Comparison of ENCODE assay signal across 1 cellular context in genomic region chr12:117044790-117045174, GRCh38.
A peak's percentile ranks its signal among the peaks of the same experiment; 100 is the strongest.
TF ChIP-seq lines count a peak whose summit lies in the region.

No MANE protein-coding gene starts in this region.

TF ChIP-seq in HepG2, 621 proteins besides CTCF, POLR2A, EP300 and RAD21 (continued from another document):
- no peak for TF ChIP-seq ZNF24 (IDR thresholded peaks at IDR 0.05)
- TF ChIP-seq ZNF7 (CRISPR knock-in tag; IDR thresholded peaks at IDR 0.05): no peak
- TF ChIP-seq, protein P1, sequence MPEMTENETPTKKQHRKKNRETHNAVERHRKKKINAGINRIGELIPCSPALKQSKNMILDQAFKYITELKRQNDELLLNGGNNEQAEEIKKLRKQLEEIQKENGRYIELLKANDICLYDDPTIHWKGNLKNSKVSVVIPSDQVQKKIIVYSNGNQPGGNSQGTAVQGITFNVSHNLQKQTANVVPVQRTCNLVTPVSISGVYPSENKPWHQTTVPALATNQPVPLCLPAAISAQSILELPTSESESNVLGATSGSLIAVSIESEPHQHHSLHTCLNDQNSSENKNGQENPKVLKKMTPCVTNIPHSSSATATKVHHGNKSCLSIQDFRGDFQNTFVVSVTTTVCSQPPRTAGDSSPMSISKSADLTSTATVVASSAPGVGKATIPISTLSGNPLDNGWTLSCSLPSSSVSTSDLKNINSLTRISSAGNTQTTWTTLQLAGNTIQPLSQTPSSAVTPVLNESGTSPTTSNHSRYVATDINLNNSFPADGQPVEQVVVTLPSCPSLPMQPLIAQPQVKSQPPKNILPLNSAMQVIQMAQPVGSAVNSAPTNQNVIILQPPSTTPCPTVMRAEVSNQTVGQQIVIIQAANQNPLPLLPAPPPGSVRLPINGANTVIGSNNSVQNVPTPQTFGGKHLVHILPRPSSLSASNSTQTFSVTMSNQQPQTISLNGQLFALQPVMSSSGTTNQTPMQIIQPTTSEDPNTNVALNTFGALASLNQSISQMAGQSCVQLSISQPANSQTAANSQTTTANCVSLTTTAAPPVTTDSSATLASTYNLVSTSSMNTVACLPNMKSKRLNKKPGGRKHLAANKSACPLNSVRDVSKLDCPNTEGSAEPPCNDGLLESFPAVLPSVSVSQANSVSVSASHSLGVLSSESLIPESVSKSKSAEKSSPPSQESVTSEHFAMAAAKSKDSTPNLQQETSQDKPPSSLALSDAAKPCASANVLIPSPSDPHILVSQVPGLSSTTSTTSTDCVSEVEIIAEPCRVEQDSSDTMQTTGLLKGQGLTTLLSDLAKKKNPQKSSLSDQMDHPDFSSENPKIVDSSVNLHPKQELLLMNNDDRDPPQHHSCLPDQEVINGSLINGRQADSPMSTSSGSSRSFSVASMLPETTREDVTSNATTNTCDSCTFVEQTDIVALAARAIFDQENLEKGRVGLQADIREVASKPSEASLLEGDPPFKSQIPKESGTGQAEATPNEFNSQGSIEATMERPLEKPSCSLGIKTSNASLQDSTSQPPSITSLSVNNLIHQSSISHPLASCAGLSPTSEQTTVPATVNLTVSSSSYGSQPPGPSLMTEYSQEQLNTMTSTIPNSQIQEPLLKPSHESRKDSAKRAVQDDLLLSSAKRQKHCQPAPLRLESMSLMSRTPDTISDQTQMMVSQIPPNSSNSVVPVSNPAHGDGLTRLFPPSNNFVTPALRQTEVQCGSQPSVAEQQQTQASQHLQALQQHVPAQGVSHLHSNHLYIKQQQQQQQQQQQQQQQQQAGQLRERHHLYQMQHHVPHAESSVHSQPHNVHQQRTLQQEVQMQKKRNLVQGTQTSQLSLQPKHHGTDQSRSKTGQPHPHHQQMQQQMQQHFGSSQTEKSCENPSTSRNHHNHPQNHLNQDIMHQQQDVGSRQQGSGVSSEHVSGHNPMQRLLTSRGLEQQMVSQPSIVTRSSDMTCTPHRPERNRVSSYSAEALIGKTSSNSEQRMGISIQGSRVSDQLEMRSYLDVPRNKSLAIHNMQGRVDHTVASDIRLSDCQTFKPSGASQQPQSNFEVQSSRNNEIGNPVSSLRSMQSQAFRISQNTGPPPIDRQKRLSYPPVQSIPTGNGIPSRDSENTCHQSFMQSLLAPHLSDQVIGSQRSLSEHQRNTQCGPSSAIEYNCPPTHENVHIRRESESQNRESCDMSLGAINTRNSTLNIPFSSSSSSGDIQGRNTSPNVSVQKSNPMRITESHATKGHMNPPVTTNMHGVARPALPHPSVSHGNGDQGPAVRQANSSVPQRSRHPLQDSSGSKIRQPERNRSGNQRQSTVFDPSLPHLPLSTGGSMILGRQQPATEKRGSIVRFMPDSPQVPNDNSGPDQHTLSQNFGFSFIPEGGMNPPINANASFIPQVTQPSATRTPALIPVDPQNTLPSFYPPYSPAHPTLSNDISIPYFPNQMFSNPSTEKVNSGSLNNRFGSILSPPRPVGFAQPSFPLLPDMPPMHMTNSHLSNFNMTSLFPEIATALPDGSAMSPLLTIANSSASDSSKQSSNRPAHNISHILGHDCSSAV (CRISPR knock-in tag; IDR thresholded peaks at IDR 0.05; ENCODE audit: borderline replicate concordance): no peak
- TF ChIP-seq E2F5 (CRISPR knock-in tag; conservative IDR thresholded peaks at IDR 0.05): no peak
- TF ChIP-seq ETS1 (CRISPR knock-in tag; IDR thresholded peaks at IDR 0.05): no peak
- TF ChIP-seq CBFB (CRISPR knock-in tag; IDR thresholded peaks at IDR 0.05): no peak
- no peak for TF ChIP-seq KDM5B (CRISPR knock-in tag; IDR thresholded peaks at IDR 0.05; ENCODE audit: borderline replicate concordance)
- TF ChIP-seq MEF2D (CRISPR knock-in tag; IDR thresholded peaks at IDR 0.05): peak; percentile 49; the same call in 1 of the 2 replicates
- peak; percentile 58; the same call in 1 of the 2 replicates for TF ChIP-seq ELF3 (CRISPR knock-in tag; IDR thresholded peaks at IDR 0.05)
- no peak for TF ChIP-seq HOXA5 (CRISPR knock-in tag; IDR thresholded peaks at IDR 0.05)
- 0 out of 2 replicates have a peak, but pooled peaks have one; percentile 1 for TF ChIP-seq FOXK1 (CRISPR knock-in tag; IDR thresholded peaks at IDR 0.05; ENCODE audit: borderline replicate concordance, low read depth)
- TF ChIP-seq, protein P2, sequence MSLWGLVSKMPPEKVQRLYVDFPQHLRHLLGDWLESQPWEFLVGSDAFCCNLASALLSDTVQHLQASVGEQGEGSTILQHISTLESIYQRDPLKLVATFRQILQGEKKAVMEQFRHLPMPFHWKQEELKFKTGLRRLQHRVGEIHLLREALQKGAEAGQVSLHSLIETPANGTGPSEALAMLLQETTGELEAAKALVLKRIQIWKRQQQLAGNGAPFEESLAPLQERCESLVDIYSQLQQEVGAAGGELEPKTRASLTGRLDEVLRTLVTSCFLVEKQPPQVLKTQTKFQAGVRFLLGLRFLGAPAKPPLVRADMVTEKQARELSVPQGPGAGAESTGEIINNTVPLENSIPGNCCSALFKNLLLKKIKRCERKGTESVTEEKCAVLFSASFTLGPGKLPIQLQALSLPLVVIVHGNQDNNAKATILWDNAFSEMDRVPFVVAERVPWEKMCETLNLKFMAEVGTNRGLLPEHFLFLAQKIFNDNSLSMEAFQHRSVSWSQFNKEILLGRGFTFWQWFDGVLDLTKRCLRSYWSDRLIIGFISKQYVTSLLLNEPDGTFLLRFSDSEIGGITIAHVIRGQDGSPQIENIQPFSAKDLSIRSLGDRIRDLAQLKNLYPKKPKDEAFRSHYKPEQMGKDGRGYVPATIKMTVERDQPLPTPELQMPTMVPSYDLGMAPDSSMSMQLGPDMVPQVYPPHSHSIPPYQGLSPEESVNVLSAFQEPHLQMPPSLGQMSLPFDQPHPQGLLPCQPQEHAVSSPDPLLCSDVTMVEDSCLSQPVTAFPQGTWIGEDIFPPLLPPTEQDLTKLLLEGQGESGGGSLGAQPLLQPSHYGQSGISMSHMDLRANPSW (CRISPR knock-in tag; IDR thresholded peaks at IDR 0.05; ENCODE audit: borderline replicate concordance): 0 out of 2 replicates have a peak, but pooled peaks have one; percentile 5
- TF ChIP-seq ZNF629 (CRISPR knock-in tag; conservative IDR thresholded peaks at IDR 0.05): peak; percentile 53
- no peak for TF ChIP-seq YEATS2 (CRISPR knock-in tag; IDR thresholded peaks at IDR 0.05; ENCODE audit: borderline replicate concordance)
- TF ChIP-seq ISX (CRISPR knock-in tag; conservative IDR thresholded peaks at IDR 0.05): no peak
- no peak for TF ChIP-seq TOE1 (CRISPR knock-in tag; IDR thresholded peaks at IDR 0.05)
- no peak for TF ChIP-seq SMARCC2 (IDR thresholded peaks at IDR 0.05)
- no peak for TF ChIP-seq ZNF709 (CRISPR knock-in tag; IDR thresholded peaks at IDR 0.05)
- TF ChIP-seq KLF6 (CRISPR knock-in tag; IDR thresholded peaks at IDR 0.05): no peak
- TF ChIP-seq, protein P3, sequence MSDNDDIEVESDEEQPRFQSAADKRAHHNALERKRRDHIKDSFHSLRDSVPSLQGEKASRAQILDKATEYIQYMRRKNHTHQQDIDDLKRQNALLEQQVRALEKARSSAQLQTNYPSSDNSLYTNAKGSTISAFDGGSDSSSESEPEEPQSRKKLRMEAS (IDR thresholded peaks at IDR 0.05): peak; percentile 39; the same call in 1 of the 2 replicates
- no peak for TF ChIP-seq CHD2 (IDR thresholded peaks at IDR 0.05; ENCODE audit: low read depth, low read length)
- TF ChIP-seq ZSCAN21 (CRISPR knock-in tag; IDR thresholded peaks at IDR 0.05; ENCODE audit: borderline replicate concordance): no peak
- no peak for TF ChIP-seq ZNF354B (CRISPR knock-in tag; IDR thresholded peaks at IDR 0.05)
- TF ChIP-seq ZNF430 (CRISPR knock-in tag; IDR thresholded peaks at IDR 0.05): no peak
- no peak for TF ChIP-seq RFX5 (IDR thresholded peaks at IDR 0.05; ENCODE audit: low read depth, low read length)
- peak; percentile 21; the same call in 1 of the 2 replicates for TF ChIP-seq BORCS8-MEF2B (CRISPR knock-in tag; IDR thresholded peaks at IDR 0.05)
- no peak for TF ChIP-seq ZNF138 (CRISPR knock-in tag; IDR thresholded peaks at IDR 0.05; ENCODE audit: low read depth)
- TF ChIP-seq KLF12 (CRISPR knock-in tag; IDR thresholded peaks at IDR 0.05; ENCODE audit: borderline replicate concordance): 0 out of 2 replicates have a peak, but pooled peaks have one; percentile 11
- no peak for TF ChIP-seq SMC3 (IDR thresholded peaks at IDR 0.05; ENCODE audit: low read length)
- no peak for TF ChIP-seq NR3C1 (CRISPR knock-in tag; IDR thresholded peaks at IDR 0.05)
- TF ChIP-seq, protein P4, sequence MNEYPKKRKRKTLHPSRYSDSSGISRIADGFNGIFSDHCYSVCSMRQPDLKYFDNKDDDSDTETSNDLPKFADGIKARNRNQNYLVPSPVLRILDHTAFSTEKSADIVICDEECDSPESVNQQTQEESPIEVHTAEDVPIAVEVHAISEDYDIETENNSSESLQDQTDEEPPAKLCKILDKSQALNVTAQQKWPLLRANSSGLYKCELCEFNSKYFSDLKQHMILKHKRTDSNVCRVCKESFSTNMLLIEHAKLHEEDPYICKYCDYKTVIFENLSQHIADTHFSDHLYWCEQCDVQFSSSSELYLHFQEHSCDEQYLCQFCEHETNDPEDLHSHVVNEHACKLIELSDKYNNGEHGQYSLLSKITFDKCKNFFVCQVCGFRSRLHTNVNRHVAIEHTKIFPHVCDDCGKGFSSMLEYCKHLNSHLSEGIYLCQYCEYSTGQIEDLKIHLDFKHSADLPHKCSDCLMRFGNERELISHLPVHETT (CRISPR knock-in tag; conservative IDR thresholded peaks at IDR 0.05): no peak
- no peak for TF ChIP-seq ZEB1 (IDR thresholded peaks at IDR 0.05; ENCODE audit: insufficient replicate concordance, low read depth)
- TF ChIP-seq MLLT10 (CRISPR knock-in tag; IDR thresholded peaks at IDR 0.05): no peak
- TF ChIP-seq MAFK (conservative IDR thresholded peaks at IDR 0.05 in 1 of 2, IDR thresholded peaks at IDR 0.05 in 1 of 2; ENCODE audit: low read length in 2 of 2): no peak
- no peak for TF ChIP-seq GZF1 (CRISPR knock-in tag; IDR thresholded peaks at IDR 0.05)
- TF ChIP-seq TFAP4 (IDR thresholded peaks at IDR 0.05; ENCODE audit: borderline replicate concordance, low read depth): no peak
- TF ChIP-seq ZNF746 (CRISPR knock-in tag; IDR thresholded peaks at IDR 0.05): no peak
- peak; percentile 45; the same call in 1 of the 2 replicates for TF ChIP-seq KDM6A (CRISPR knock-in tag; IDR thresholded peaks at IDR 0.05; ENCODE audit: low read depth)
- no peak for TF ChIP-seq HES4 (CRISPR knock-in tag; IDR thresholded peaks at IDR 0.05; ENCODE audit: borderline replicate concordance)
